In the genomic region with DNA sequence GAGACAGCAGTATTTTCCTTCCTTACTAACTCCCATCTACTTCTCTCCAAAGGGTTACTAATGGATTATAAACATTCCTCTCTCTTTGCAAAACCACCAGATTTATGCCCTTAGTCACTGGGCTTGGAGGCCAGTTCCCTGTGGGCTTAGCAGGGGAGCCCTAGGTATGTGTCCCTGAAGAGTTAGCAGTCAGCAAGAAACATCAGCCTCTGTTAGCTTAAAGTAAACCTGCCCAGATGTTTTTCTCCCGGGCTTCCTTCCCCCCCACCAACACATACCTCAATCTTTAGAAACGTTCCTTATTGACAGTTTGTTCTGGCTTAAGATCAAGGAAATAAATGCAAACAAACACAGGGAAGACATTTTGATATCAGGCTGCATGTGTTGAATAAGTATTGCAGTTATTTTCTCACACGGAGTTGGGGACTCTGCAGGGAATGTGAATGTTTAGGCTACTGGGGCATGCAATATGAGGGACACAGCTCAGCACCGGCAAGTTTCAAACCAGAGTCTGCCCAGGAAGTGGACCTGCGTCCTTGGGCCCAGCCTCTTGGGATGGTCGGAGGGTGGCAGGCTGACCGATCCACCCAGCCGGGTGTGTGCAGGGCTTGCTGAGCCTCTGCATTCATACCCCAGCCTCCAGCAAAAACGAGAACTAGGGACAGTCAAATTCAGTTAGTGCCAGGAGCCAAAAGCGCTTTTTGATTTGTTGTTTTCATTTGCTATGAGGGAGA, we compare ENCODE assay signal across 13 cellular contexts.
A peak's percentile ranks its signal among the peaks of the same experiment; 100 is the strongest.
DNase-seq lines count a peak whose midpoint lies in the region; TF ChIP-seq lines count a peak whose summit lies in the region.
"Had no signal": no experiment of that assay in that cellular context is flagged by ENCODE, and none has a peak within 500 bp of the region (broad histone marks: within the 10 kb centered on the region; RNA-seq: fewer than 3 reads in every experiment).

No MANE protein-coding gene starts in this region.

- H3K36me3 ChIP-seq in mesenchymal stem cell (ENCODE audit: control insufficient read depth in 1 of 2, insufficient read depth in 2 of 2, low read depth in 1 of 2, low read length in 2 of 2): no peaks in the 10 kb centered on the region
- H3K36me3 ChIP-seq: BLaER1, gastrocnemius medialis had no signal

- H3K27me3 ChIP-seq in mesenchymal stem cell (ENCODE audit: control insufficient read depth in 1 of 2, insufficient read depth in 1 of 2, low read length in 2 of 2): no peaks in the 10 kb centered on the region
- H3K27me3 ChIP-seq: BLaER1, gastrocnemius medialis had no signal

- peak overlapping the region; percentile 1 for H3K4me2 ChIP-seq in mesenchymal stem cell (ENCODE audit: low read length, poor library complexity, severe bottlenecking)
- H3K4me2 ChIP-seq: BLaER1 had no signal

- peak overlapping the region; percentile 6 for H2AK5ac ChIP-seq in mesenchymal stem cell (ENCODE audit: low read length, severe bottlenecking)

- peak overlapping the region; percentile 29 for H2AFZ ChIP-seq in mesenchymal stem cell (ENCODE audit: low read depth, low read length)

- H2BK5ac ChIP-seq in mesenchymal stem cell (ENCODE audit: low read depth, low read length, poor library complexity, severe bottlenecking): peak overlapping the region; percentile 66

- no peaks in the 10 kb centered on the region for H3K9me3 ChIP-seq in mesenchymal stem cell (ENCODE audit: control insufficient read depth, low read length)
- H3K9me3 ChIP-seq: BLaER1, gastrocnemius medialis had no signal

- DNase-seq in A172 (ENCODE audit: low spot score) (peak; percentile 76), HS-5 (ENCODE audit: low read depth) (peak; percentile 70), cardiac fibroblast (ENCODE audit: low read depth in 2 of 2) (peak; percentile 51 to 84), mesenchymal stem cell (peak; percentile 84), GF-D8 (lab: John Stamatoyannopoulos, UW) (no peak), ureter (ENCODE audit: low spot score) (no peak), NCI-H446 (lab: John Stamatoyannopoulos, UW) (no peak), COLO829 (ENCODE audit: low spot score) (no peak)
- DNase-seq: activated CD4-positive, alpha-beta T cell treated with anti-CD3 and anti-CD28 coated beads, Interleukin-2, amount 10 ng/mL, durations not matched to agents 24 days and 14 days; activated naive CD8-positive, alpha-beta T cell treated with anti-CD3 and anti-CD28 coated beads for 36 hours; gastrocnemius medialis; MV-4-11 had no signal

- peak overlapping the region; percentile 60 for H3K9ac ChIP-seq in mesenchymal stem cell (ENCODE audit: low read length)
- H3K9ac ChIP-seq: BLaER1 had no signal

- H2BK15ac ChIP-seq in mesenchymal stem cell (ENCODE audit: low read depth, poor library complexity, severe bottlenecking): no peak overlapping the region

- H2BK120ac ChIP-seq in mesenchymal stem cell (ENCODE audit: low read depth, low read length): peak overlapping the region; percentile 64

- H3K14ac ChIP-seq in mesenchymal stem cell (ENCODE audit: low read length in 2 of 2): no peak overlapping the region

- peak overlapping the region; percentile 11 to 51 for H2BK12ac ChIP-seq in mesenchymal stem cell (ENCODE audit: low read length in 2 of 2)

- no peak overlapping the region for H3K23ac ChIP-seq in mesenchymal stem cell (ENCODE audit: low read length in 2 of 2)

- peaks cover 19% of the 10 kb centered on the region for H3K4me1 ChIP-seq in mesenchymal stem cell (ENCODE audit: control insufficient read depth, insufficient read depth, low read depth, low read length)
- H3K4me1 ChIP-seq: BLaER1 had no signal

- H3K27ac ChIP-seq in mesenchymal stem cell (ENCODE audit: low read length, poor library complexity, severe bottlenecking): peak overlapping the region; percentile 83
- H3K27ac ChIP-seq: BLaER1, gastrocnemius medialis had no signal

- 54% methylated on average over 8 of the region's 10 CpGs for WGBS in mesenchymal stem cell

- H4K91ac ChIP-seq in mesenchymal stem cell (ENCODE audit: low read length): peak overlapping the region; percentile 30

- peak overlapping the region; percentile 71 to 89 for H3K18ac ChIP-seq in mesenchymal stem cell (ENCODE audit: low read depth in 1 of 2, low read length in 2 of 2)

- peak overlapping the region; percentile 33 for H4K8ac ChIP-seq in mesenchymal stem cell (ENCODE audit: low read length)

- H3K4me3 ChIP-seq in cardiac fibroblast (replicated peaks in 1 of 2; ENCODE audit: low read depth in 2 of 2, low read length in 2 of 2) (no peak overlapping the region), mesenchymal stem cell (ENCODE audit: insufficient read depth in 1 of 2, low read depth in 1 of 2, low read length in 2 of 2) (peak overlapping the region in 1 of 2 experiments; percentile 8)
- H3K4me3 ChIP-seq: BLaER1, gastrocnemius medialis had no signal

- H3K79me1 ChIP-seq in mesenchymal stem cell (replicated peaks; ENCODE audit: low read length, poor library complexity, severe bottlenecking): no peaks in the 10 kb centered on the region

- H3K4ac ChIP-seq in mesenchymal stem cell (ENCODE audit: low read depth in 1 of 2, low read length in 2 of 2): peak overlapping the region in 1 of 2 experiments; percentile 60

- no peak for TF ChIP-seq CTCF in cardiac fibroblast (IDR thresholded peaks at IDR 0.05; ENCODE audit: low read depth, low read length)

Comparison
In these comparisons a context has a peak if more than half of its experiments do, and no peak if none do; other contexts are left out.
1. DNase-seq: peak in A172 (single experiment), HS-5 (single experiment), cardiac fibroblast (2 of 2) and mesenchymal stem cell (single experiment); none in GF-D8 (single experiment), ureter (single experiment), NCI-H446 (0 of 2) and COLO829 (single experiment).